ENCODE assay signal across 8 cellular contexts in the genomic region with DNA sequence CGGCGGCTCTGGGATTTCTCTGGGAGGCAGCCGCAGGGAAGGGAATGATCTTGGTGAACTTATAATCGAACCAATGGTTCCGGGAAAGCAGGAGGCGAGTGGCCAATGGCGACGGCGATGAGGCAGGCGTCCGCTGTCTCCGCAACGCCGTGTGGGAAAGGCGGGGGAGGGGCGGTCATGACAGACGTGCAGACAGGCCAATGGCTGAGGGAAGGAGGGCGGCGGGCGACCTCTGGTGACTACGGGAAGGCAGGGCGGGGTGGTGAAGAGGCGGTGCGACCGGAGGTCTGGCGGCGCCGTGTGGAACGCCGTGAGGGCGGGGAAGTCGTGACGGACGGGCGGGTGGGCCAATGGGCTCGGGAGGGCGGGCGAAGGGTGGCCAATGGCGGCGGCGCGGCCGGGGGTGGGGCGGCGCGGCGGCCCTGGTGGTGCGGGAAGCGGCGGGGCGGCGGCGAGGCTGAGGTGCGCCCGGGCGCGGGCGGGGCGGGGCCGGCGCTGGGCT. TPM values are rescaled to one million over a fixed set of nuclear protein-coding genes. Genes with fewer than 3 reads are reported as not detected.
DNase-seq lines count a peak whose midpoint lies in the region; ATAC-seq, FAIRE-seq and TF ChIP-seq lines count a peak whose summit lies in the region.

A gene with protein sequence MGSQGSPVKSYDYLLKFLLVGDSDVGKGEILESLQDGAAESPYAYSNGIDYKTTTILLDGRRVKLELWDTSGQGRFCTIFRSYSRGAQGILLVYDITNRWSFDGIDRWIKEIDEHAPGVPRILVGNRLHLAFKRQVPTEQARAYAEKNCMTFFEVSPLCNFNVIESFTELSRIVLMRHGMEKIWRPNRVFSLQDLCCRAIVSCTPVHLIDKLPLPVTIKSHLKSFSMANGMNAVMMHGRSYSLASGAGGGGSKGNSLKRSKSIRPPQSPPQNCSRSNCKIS (plus strand): TSS at position 409 of the 502 bp plus-strand sequence. CDS start 226 bp downstream, outside the sequence.

- H3K4me3 ChIP-seq in psoas muscle = peak within 1 kb of the TSS; percentile 96

- ATAC-seq in GM18499 (IDR thresholded peaks at IDR 0.05; ENCODE audit: insufficient read depth, unreplicated experiment) (peak; percentile 56), HG02943 (IDR thresholded peaks at IDR 0.05; ENCODE audit: low read depth, unreplicated experiment) (peak; percentile 66), left ventricle myocardium superior (peak; percentile 94), psoas muscle (peak; percentile 81 to 88 (median 82))

- H3K9me3 ChIP-seq in psoas muscle = no peaks in the 10 kb centered on the region

- intact Hi-C loops in left ventricle myocardium superior (cut with micrococcal nuclease) = no loop called here
- intact Hi-C loops in psoas muscle (cut with DNase I) = loop anchor here (5.0 kb wide), 2 partner anchors 38 to 43 kb away; partner anchors contain the start of gene WFIKKN1 (in 1 of the 2)

- peak within 1 kb of the TSS; percentile 100 for H3K27ac ChIP-seq in angular gyrus (ENCODE audit: low read depth, low read length)
- peak within 1 kb of the TSS; percentile 97 for H3K27ac ChIP-seq in psoas muscle

- WGBS in psoas muscle, 3 donors = 0 to 2% (median 1%) methylated on average over 15 to 61 of the region's 61 CpGs

- H3K27me3 ChIP-seq in psoas muscle (ENCODE audit: insufficient read depth in 3 of 3, low read length in 2 of 3) = no peaks in the 10 kb centered on the region

- no peak for TF ChIP-seq CTCF in psoas muscle (IDR thresholded peaks at IDR 0.05)

- H3K36me3 ChIP-seq in psoas muscle (ENCODE audit: insufficient read depth in 1 of 2, low read depth in 1 of 2) = peaks cover 0 to 4% of the 10 kb centered on the region in 2 donors

- H3K4me1 ChIP-seq in psoas muscle = peaks cover 63% of the 10 kb centered on the region

- peak; percentile 99 to 100 for DNase-seq in NCI-H187 (lab: John Stamatoyannopoulos, UW)
- peak; percentile 98 to 99 (median 99) for DNase-seq in T-helper 2 cell
- peak; percentile 99 for DNase-seq in left ventricle myocardium superior
- DNase-seq in psoas muscle = peak; percentile 99 to 100
- DNase-seq in urothelium cell line (ENCODE audit: low spot score) = peak; percentile 99

- peak; percentile 81 for FAIRE-seq in urothelium cell line (lab: Jason Lieb, UNC)

RNA-seq across cellular contexts. Expression of the gene that starts here (rescaled TPM):
- 11.4 TPM for total RNA-seq in left ventricle myocardium superior
- 10 to 100 TPM; 12.3 to 20.2 (median 14.4) TPM for total RNA-seq in psoas muscle
- polyA plus RNA-seq in psoas muscle = 10 to 100 TPM; 14.7 to 16.3 (median 15.7) TPM

Comparison
In these comparisons a context has a peak if more than half of its experiments do, and no peak if none do; other contexts are left out.
1. Peak in every context shown above with its lines: DNase-seq, ATAC-seq, H3K4me3 ChIP-seq and H3K27ac ChIP-seq.